Comparison of ENCODE assay signal across 24 cellular contexts in genomic region chr20:46943861-46944591, GRCh38. TPM values are rescaled to one million over a fixed set of nuclear protein-coding genes. Genes with fewer than 3 reads are reported as not detected.
DNase-seq lines count a peak whose midpoint lies in the region; ATAC-seq and TF ChIP-seq lines count a peak whose summit lies in the region.
"Had no signal": no experiment of that assay in that cellular context is flagged by ENCODE, and none has a peak within 500 bp of the region (broad histone marks: within the 10 kb centered on the region; RNA-seq: fewer than 3 reads in every experiment).

No MANE protein-coding gene starts in this region.

- no peak overlapping the region for H2BK15ac ChIP-seq in IMR-90 (ENCODE audit: low read depth, low read length)

- intact Hi-C loops in IMR-90 (cut with micrococcal nuclease): no loop called here

- H3K4me1 Mint-ChIP-seq in nephron: peaks cover 17% of the 10 kb centered on the region
- H3K4me1 Mint-ChIP-seq: CD14-positive monocyte; CD8-positive, alpha-beta memory T cell had no signal

- no peak overlapping the region for H3K27ac ChIP-seq in IMR-90 (ENCODE audit: insufficient read depth, low read length)
- H3K27ac ChIP-seq in osteoblast (ENCODE audit: low read depth, low read length): no peak overlapping the region
- no peak overlapping the region for H3K27ac ChIP-seq in coronary artery
- H3K27ac ChIP-seq: A549; BLaER1 treated with 17β-estradiol and CSF1 and Interleukin-3, amounts not matched to agents 10 nM and 100 nM; GM23248 had no signal

- H3K23ac ChIP-seq in IMR-90 (ENCODE audit: low read depth, low read length): no peak overlapping the region

- in situ Hi-C loops in IMR-90 (cut with MboI; ENCODE audit: low sequenced_read_pairs): no loop called here

- H3K36me3 Mint-ChIP-seq in nephron (ENCODE audit: low read depth): no peaks in the 10 kb centered on the region
- H3K36me3 Mint-ChIP-seq: CD14-positive monocyte; CD8-positive, alpha-beta memory T cell had no signal

- H3K27me3 Mint-ChIP-seq in nephron (ENCODE audit: low read depth): peaks cover 3% of the 10 kb centered on the region

- no peak overlapping the region for H3K14ac ChIP-seq in IMR-90 (replicated peaks; ENCODE audit: low read depth, low read length)

- no peaks in the 10 kb centered on the region for H3K79me2 ChIP-seq in osteoblast (ENCODE audit: insufficient read depth, low read length)

- H3K4ac ChIP-seq in IMR-90 (ENCODE audit: low read depth, low read length): 0 out of 2 replicates have a peak overlapping the region, but pooled peaks have one; percentile 8

- 0 out of 4 replicates have a peak, but pooled peaks cover 0 to 6% of the 10 kb centered on the region in 2 experiments for H3K79me1 ChIP-seq in IMR-90 (ENCODE audit: low read depth in 1 of 2, low read length in 2 of 2)

- no peak overlapping the region for H4K91ac ChIP-seq in IMR-90 (ENCODE audit: insufficient read depth, low read depth, low read length)

- H3K9me3 ChIP-seq in IMR-90 (ENCODE audit: control insufficient read depth, insufficient read depth, low read length): no peaks in the 10 kb centered on the region
- H3K9me3 ChIP-seq in osteoblast (ENCODE audit: low read depth, low read length): no peaks in the 10 kb centered on the region
- H3K9me3 ChIP-seq: A549; BE2C; BLaER1 treated with 17β-estradiol and CSF1 and Interleukin-3, amounts not matched to agents 10 nM and 100 nM had no signal

- H3K4me1 ChIP-seq in IMR-90 (ENCODE audit: control insufficient read depth, insufficient read depth, low read length) (no peaks in the 10 kb centered on the region), osteoblast (ENCODE audit: insufficient read depth, low read length) (peaks cover 28% of the 10 kb centered on the region)
- H3K4me1 ChIP-seq: A549, BE2C had no signal

- no peak overlapping the region for H2AK5ac ChIP-seq in IMR-90 (ENCODE audit: low read depth, low read length)

- no peak overlapping the region for H3K56ac ChIP-seq in IMR-90 (ENCODE audit: extremely low read depth, insufficient read depth, low read length)

- H2BK20ac ChIP-seq in IMR-90 (ENCODE audit: low read depth, low read length): no peak overlapping the region

- CTCF ChIA-PET in IMR-90 (lab: Yijun Ruan, JAX): no interaction called here

- 0 out of 2 replicates have a peak, but pooled peaks cover 4% of the 10 kb centered on the region for H3K9me1 ChIP-seq in IMR-90 (ENCODE audit: insufficient read depth, low read length)

- TF ChIP-seq CTCF in IMR-90 (conservative IDR thresholded peaks at IDR 0.05; ENCODE audit: low read depth, low read length) (no peak), nephron (IDR thresholded peaks at IDR 0.05; ENCODE audit: unreplicated experiment in 3 of 3) (no peak), osteoblast (IDR thresholded peaks at IDR 0.05; ENCODE audit: extremely low read depth, low read depth, low read length) (no peak), coronary artery (IDR thresholded peaks at IDR 0.05) (no peak)

- H3K18ac ChIP-seq in IMR-90 (ENCODE audit: low read depth, low read length): no peak overlapping the region

- DNase-seq in IMR-90: no peak
- DNase-seq in osteoblast (ENCODE audit: insufficient read length, low spot score, missing footprints): peak; percentile 64
- no peak for DNase-seq in T1000 (lab: John Stamatoyannopoulos, UW)
- no peak for DNase-seq in activated gamma-delta T cell treated with Interleukin-2 at 50 U/mL for 16 hours
- no peak for DNase-seq in coronary artery (ENCODE audit: low spot score)
- DNase-seq: 8988T; ACHN; AML-193; BE2C; CD4-positive, alpha-beta T cell; CD8-positive, alpha-beta memory T cell; DMS 273 treated with DMSO at 0.1 percent for 48 hours; DMS79; EL; GDM1; GM23248; H7; HCEC 1CT had no signal

- dilution Hi-C loops in IMR-90 (cut with HindIII; ENCODE audit: low sequenced_read_pairs, unreplicated experiment): no loop called here

- H3K36me3 ChIP-seq in IMR-90 (ENCODE audit: control insufficient read depth, insufficient read depth, low read length) (no peaks in the 10 kb centered on the region), osteoblast (ENCODE audit: insufficient read depth, low read length) (no peaks in the 10 kb centered on the region)
- H3K36me3 ChIP-seq: BE2C; BLaER1 treated with 17β-estradiol and CSF1 and Interleukin-3, amounts not matched to agents 10 nM and 100 nM had no signal

- BruUV-seq in IMR-90 (replicated peaks; lab: Mats Ljungman, UMichigan): no TSS peak

- H3K9me3 Mint-ChIP-seq in nephron: no peaks in the 10 kb centered on the region
- H3K9me3 Mint-ChIP-seq: CD4-positive, alpha-beta T cell; CD8-positive, alpha-beta memory T cell had no signal

- no peak overlapping the region for H3K4me3 Mint-ChIP-seq in nephron
- H3K4me3 Mint-ChIP-seq: CD14-positive monocyte; CD4-positive, alpha-beta T cell; CD8-positive, alpha-beta memory T cell had no signal

- H2AFZ ChIP-seq in IMR-90 (replicated peaks; ENCODE audit: low read length, poor library complexity) (no peak overlapping the region), osteoblast (ENCODE audit: low read length) (no peak overlapping the region)
- H2AFZ ChIP-seq: GM23248 had no signal

- no peak overlapping the region for H2BK5ac ChIP-seq in IMR-90 (ENCODE audit: low read depth, low read length, poor library complexity, severe bottlenecking)

- H3K27me3 ChIP-seq in IMR-90 (ENCODE audit: control insufficient read depth, insufficient read depth, low read length) (no peaks in the 10 kb centered on the region), osteoblast (ENCODE audit: insufficient read depth, low read length) (no peaks in the 10 kb centered on the region)
- H3K27me3 ChIP-seq: BE2C; BLaER1 treated with 17β-estradiol and CSF1 and Interleukin-3, amounts not matched to agents 10 nM and 100 nM had no signal

- H4K20me1 ChIP-seq in IMR-90 (ENCODE audit: insufficient read depth, low read length) (no peaks in the 10 kb centered on the region), osteoblast (ENCODE audit: insufficient read depth, low read length) (no peaks in the 10 kb centered on the region)
- H4K20me1 ChIP-seq: BLaER1 treated with 17β-estradiol and CSF1 and Interleukin-3, amounts not matched to agents 10 nM and 100 nM had no signal

- no peak overlapping the region for H3K4me2 ChIP-seq in IMR-90 (ENCODE audit: low read depth, low read length)
- no peak overlapping the region for H3K4me2 ChIP-seq in osteoblast (ENCODE audit: insufficient read depth, low read length)
- H3K4me2 ChIP-seq: A549 had no signal

- ATAC-seq in IMR-90 (ENCODE audit: low read depth) (no peak), HG03196 (IDR thresholded peaks at IDR 0.05; ENCODE audit: unreplicated experiment) (no peak)
- ATAC-seq: A549, GM12878 had no signal

- POLR2A ChIA-PET in IMR-90 (lab: Charles Lee; ENCODE audit: unreplicated experiment): no interaction called here

- WGBS in IMR-90 (ENCODE audit: extremely low coverage in 2 of 2, insufficient read length in 1 of 2), 2 experiments: no CpG with 5 or more reads among the region's 11 CpGs

- no peak for TF ChIP-seq POLR2A in IMR-90 (IDR thresholded peaks at IDR 0.05; ENCODE audit: low read depth, low read length)

- no peak overlapping the region for H3K4me3 ChIP-seq in IMR-90 (ENCODE audit: insufficient read depth, low read depth, low read length)
- no peak overlapping the region for H3K4me3 ChIP-seq in osteoblast (ENCODE audit: insufficient read depth, low read length)
- H3K4me3 ChIP-seq in coronary artery: no peak overlapping the region
- H3K4me3 ChIP-seq: A549; BLaER1 treated with 17β-estradiol and CSF1 and Interleukin-3, amounts not matched to agents 10 nM and 100 nM; GM12878; GM23248 had no signal

- no peak overlapping the region for H2AK9ac ChIP-seq in IMR-90 (replicated peaks; ENCODE audit: low read depth, low read length, poor library complexity)

- H4K5ac ChIP-seq in IMR-90 (ENCODE audit: low read depth, low read length): no peak overlapping the region

- H4K8ac ChIP-seq in IMR-90 (ENCODE audit: low read depth in 2 of 2, low read length in 2 of 2): no peak overlapping the region

- peak overlapping the region in 2 of 3 experiments; percentile 58 to 73 for H3K27ac Mint-ChIP-seq in nephron
- H3K27ac Mint-ChIP-seq: CD4-positive, alpha-beta T cell had no signal

- H2BK120ac ChIP-seq in IMR-90 (ENCODE audit: low read depth, low read length): no peak overlapping the region

- TF ChIP-seq RAD21 in IMR-90 (IDR thresholded peaks at IDR 0.05; ENCODE audit: low read length): no peak

- H3K9ac ChIP-seq in IMR-90 (ENCODE audit: low read depth, low read length): no peak overlapping the region
- H3K9ac ChIP-seq: BLaER1 treated with 17β-estradiol and CSF1 and Interleukin-3, amounts not matched to agents 10 nM and 100 nM; GM23248 had no signal

TF ChIP-seq in IMR-90, 13 proteins besides CTCF, POLR2A, EP300 and RAD21 (continues in another document):
- TF ChIP-seq ELK1 (IDR thresholded peaks at IDR 0.05; ENCODE audit: borderline replicate concordance, low read depth, low read length): no peak
- no peak for TF ChIP-seq RCOR1 (IDR thresholded peaks at IDR 0.05; ENCODE audit: insufficient replicate concordance, low read length)
- no peak for TF ChIP-seq BHLHE40 (IDR thresholded peaks at IDR 0.05; ENCODE audit: low read depth, low read length)
- no peak for TF ChIP-seq SMC3 (IDR thresholded peaks at IDR 0.05; ENCODE audit: low read depth, low read length)
- TF ChIP-seq CHD1 (IDR thresholded peaks at IDR 0.05; ENCODE audit: low read depth, low read length): no peak
- no peak for TF ChIP-seq CEBPB (IDR thresholded peaks at IDR 0.05; ENCODE audit: low read depth, low read length)
- no peak for TF ChIP-seq NFE2L2 (IDR thresholded peaks at IDR 0.05; ENCODE audit: low read depth, low read length)
- TF ChIP-seq MAFK (IDR thresholded peaks at IDR 0.05; ENCODE audit: low read depth, low read length): no peak
- no peak for TF ChIP-seq FOS (IDR thresholded peaks at IDR 0.05; ENCODE audit: low read depth, low read length)
- TF ChIP-seq MXI1 (IDR thresholded peaks at IDR 0.05; ENCODE audit: borderline replicate concordance, low read depth, low read length): no peak

RNA-seq across cellular contexts. Expression of gene EYA2, which starts 49.4 kb away (rescaled TPM):
- total RNA-seq in IMR-90 (2012; rRNA removed): 2.3 and 2.5 TPM in 2 replicates
- polyA plus RNA-seq in IMR-90 (2012; rRNA removed): 5.0 and 5.4 TPM in 2 replicates
- 1.8 and 4.5 TPM in 2 replicates for polyA plus RNA-seq in IMR-90 (2012; cell fraction: cytosol; rRNA removed)
- polyA plus RNA-seq in IMR-90 (2012; cell fraction: nucleus; rRNA removed; ENCODE audit: low replicate concordance): 3.6 and 4.4 TPM in 2 replicates
- total RNA-seq in osteoblast: 17.7 and 19.2 TPM in 2 replicates
- total RNA-seq: CD4-positive, alpha-beta T cell; CD8-positive, alpha-beta memory T cell; GM12878; GM23248 had no signal
- polyA plus RNA-seq: CD8-positive, alpha-beta memory T cell had no signal
